ENCODE assay signal across 1 cellular context in genomic region chr7:100705753-100706671, GRCh38.
TF ChIP-seq lines count a peak whose summit lies in the region.

TSS of gene POP7 (plus strand) at chr7:100706121. CDS start at chr7:100706831, 710 bp downstream.

TF ChIP-seq in HepG2, 621 proteins besides CTCF, POLR2A, EP300 and RAD21 (continued from another document and continues in another):
- TF ChIP-seq TFDP1 (CRISPR knock-in tag; IDR thresholded peaks at IDR 0.05; ENCODE audit: borderline replicate concordance) = peak; percentile 97
- TF ChIP-seq ZNF362 (CRISPR knock-in tag; IDR thresholded peaks at IDR 0.05; ENCODE audit: borderline replicate concordance) = 0 out of 2 replicates have a peak, but pooled peaks have one; percentile 44
- TF ChIP-seq PPARG (CRISPR knock-in tag; conservative IDR thresholded peaks at IDR 0.05) = peak; percentile 55; the same call in 1 of the 2 replicates
- no peak for TF ChIP-seq ZNF773 (CRISPR knock-in tag; IDR thresholded peaks at IDR 0.05; ENCODE audit: borderline replicate concordance)
- peak; percentile 17; the same call in 1 of the 2 replicates for TF ChIP-seq ZBTB10 (CRISPR knock-in tag; IDR thresholded peaks at IDR 0.05; ENCODE audit: borderline replicate concordance)
- peak; percentile 89 for TF ChIP-seq ZNF343 (CRISPR knock-in tag; IDR thresholded peaks at IDR 0.05)
- TF ChIP-seq ZNF850 (CRISPR knock-in tag; conservative IDR thresholded peaks at IDR 0.05) = peak; percentile 60; the same call in 1 of the 2 replicates
- TF ChIP-seq ZSCAN29 (CRISPR knock-in tag; conservative IDR thresholded peaks at IDR 0.05) = peak; percentile 88
- TF ChIP-seq DNMT3B (CRISPR knock-in tag; conservative IDR thresholded peaks at IDR 0.05) = no peak; the same call in 1 of the 2 replicates
- no peak for TF ChIP-seq ZFP36L2 (CRISPR knock-in tag; IDR thresholded peaks at IDR 0.05)
- TF ChIP-seq ZBTB4 (CRISPR knock-in tag; IDR thresholded peaks at IDR 0.05; ENCODE audit: borderline replicate concordance) = peak; percentile 90; the same call in 1 of the 2 replicates
- TF ChIP-seq REXO4 (CRISPR knock-in tag; IDR thresholded peaks at IDR 0.05; ENCODE audit: borderline replicate concordance) = no peak
- 0 out of 2 replicates have a peak, but pooled peaks have one; percentile 13 for TF ChIP-seq STAT6 (CRISPR knock-in tag; IDR thresholded peaks at IDR 0.05; ENCODE audit: borderline replicate concordance)
- TF ChIP-seq POLR2AphosphoS2 (IDR thresholded peaks at IDR 0.05; ENCODE audit: low read depth, low read length) = no peak
- TF ChIP-seq ONECUT2 (CRISPR knock-in tag; IDR thresholded peaks at IDR 0.05) = no peak
- no peak for TF ChIP-seq HNF4A (CRISPR knock-in tag; IDR thresholded peaks at IDR 0.05)
- no peak for TF ChIP-seq TCF7 (IDR thresholded peaks at IDR 0.05; ENCODE audit: low read depth)
- no peak for TF ChIP-seq ZNF281 (CRISPR knock-in tag; IDR thresholded peaks at IDR 0.05; ENCODE audit: borderline replicate concordance)
- peak; percentile 9 to 78; a peak in 3 of 4 replicates for TF ChIP-seq HMGXB4 (CRISPR knock-in tag; IDR thresholded peaks at IDR 0.05; ENCODE audit: borderline replicate concordance in 1 of 2, low read depth in 1 of 2)
- peak; percentile 81 for TF ChIP-seq ZNF816 (CRISPR knock-in tag; IDR thresholded peaks at IDR 0.05; ENCODE audit: borderline replicate concordance)
- peak; percentile 93 for TF ChIP-seq ZNF605 (CRISPR knock-in tag; IDR thresholded peaks at IDR 0.05)
- TF ChIP-seq ZNF660 (CRISPR knock-in tag; IDR thresholded peaks at IDR 0.05; ENCODE audit: borderline replicate concordance, low read depth) = no peak
- TF ChIP-seq ZIK1 (CRISPR knock-in tag; IDR thresholded peaks at IDR 0.05; ENCODE audit: borderline replicate concordance, low read depth) = no peak; the same call in none of the 2 replicates
- TF ChIP-seq ATF3 (CRISPR knock-in tag; IDR thresholded peaks at IDR 0.05) = no peak
- no peak for TF ChIP-seq SKI (IDR thresholded peaks at IDR 0.05; ENCODE audit: partially characterized antibody)
- peak; percentile 93 for TF ChIP-seq GABPB1 (CRISPR knock-in tag; IDR thresholded peaks at IDR 0.05)
- TF ChIP-seq ZNF20 (CRISPR knock-in tag; IDR thresholded peaks at IDR 0.05) = peak; percentile 69; the same call in 1 of the 2 replicates
- TF ChIP-seq ZBTB37 (CRISPR knock-in tag; IDR thresholded peaks at IDR 0.05) = no peak
- peak; percentile 79; the same call in 1 of the 2 replicates for TF ChIP-seq MXD1 (CRISPR knock-in tag; IDR thresholded peaks at IDR 0.05)
- no peak; the same call in 1 of the 2 replicates for TF ChIP-seq CREB3 (CRISPR knock-in tag; IDR thresholded peaks at IDR 0.05)
- peak; percentile 81 for TF ChIP-seq CREM (IDR thresholded peaks at IDR 0.05)
- TF ChIP-seq CREM (CRISPR knock-in tag; IDR thresholded peaks at IDR 0.05) = no peak
- TF ChIP-seq HNRNPK (IDR thresholded peaks at IDR 0.05; ENCODE audit: low read depth, low read length, poor library complexity, severe bottlenecking) = peak; percentile 79
- TF ChIP-seq FOXP4 (CRISPR knock-in tag; IDR thresholded peaks at IDR 0.05) = 0 out of 2 replicates have a peak, but pooled peaks have one; percentile 5
- TF ChIP-seq ATM (IDR thresholded peaks at IDR 0.05; ENCODE audit: borderline replicate concordance) = no peak
